23 cellular contexts compared by ENCODE assay signal in genomic region chr5:128021411-128021810, GRCh38.
"Had no signal": no experiment of that assay in that cellular context is flagged by ENCODE, and none has a peak within 500 bp of the region (broad histone marks: within the 10 kb centered on the region; RNA-seq: fewer than 3 reads in every experiment).

No MANE protein-coding gene starts in this region.

- H3K27ac ChIP-seq: coronary artery, heart left ventricle, psoas muscle, right lobe of liver, spleen, testis, tibial nerve, upper lobe of right lung, vagina had no signal

- H3K27me3 ChIP-seq: dorsolateral prefrontal cortex, heart left ventricle, right lobe of liver, spleen, testis, tibial nerve, upper lobe of right lung, vagina had no signal

- ATAC-seq: esophagus mucosa; heart left ventricle; left lobe of liver; naive thymus-derived CD4-positive, alpha-beta T cell; psoas muscle; right lobe of liver; stimulated activated memory B cell treated with anti-CD40 and anti-IgM and Interleukin-4, amounts not matched to agents 10 μg/mL and 1 μg/mL and 100 μg/mL, for 72 hours; upper lobe of right lung had no signal

- H3K36me3 ChIP-seq: right lobe of liver, upper lobe of right lung, vagina had no signal

- H3K9me3 ChIP-seq: heart left ventricle, psoas muscle, right lobe of liver, spleen, testis, tibial nerve, upper lobe of right lung, vagina had no signal

- H3K4me3 ChIP-seq: coronary artery, dorsolateral prefrontal cortex, heart left ventricle, psoas muscle, right lobe of liver, spleen, testis, tibial nerve, upper lobe of right lung, vagina had no signal

- DNase-seq: dorsolateral prefrontal cortex; effector CD8-positive, alpha-beta T cell; foreskin melanocyte; heart left ventricle; hippocampal formation; mammary epithelial cell; naive thymus-derived CD4-positive, alpha-beta T cell; nephron progenitor cell; psoas muscle; retina; right lobe of liver; spleen; stimulated activated CD4-positive, alpha-beta T cell treated with anti-CD3 and anti-CD28 coated beads, Interleukin-15, amount 100 ng/mL, for 24 hours; stimulated activated CD4-positive, alpha-beta T cell treated with anti-CD3 and anti-CD28 coated beads, Interleukin-1b, Interleukin-23, amount 100 ng/mL, for 48 hours; stimulated activated CD4-positive, alpha-beta T cell treated with anti-CD3 and anti-CD28 coated beads, Interleukin-4, amount 100 ng/mL, for 24 hours; testis; upper lobe of right lung had no signal

- H3K4me1 ChIP-seq: heart left ventricle, psoas muscle, right lobe of liver, spleen, testis, tibial nerve, upper lobe of right lung, vagina had no signal
